ENCODE assay signal across 9 cellular contexts in the genomic region with DNA sequence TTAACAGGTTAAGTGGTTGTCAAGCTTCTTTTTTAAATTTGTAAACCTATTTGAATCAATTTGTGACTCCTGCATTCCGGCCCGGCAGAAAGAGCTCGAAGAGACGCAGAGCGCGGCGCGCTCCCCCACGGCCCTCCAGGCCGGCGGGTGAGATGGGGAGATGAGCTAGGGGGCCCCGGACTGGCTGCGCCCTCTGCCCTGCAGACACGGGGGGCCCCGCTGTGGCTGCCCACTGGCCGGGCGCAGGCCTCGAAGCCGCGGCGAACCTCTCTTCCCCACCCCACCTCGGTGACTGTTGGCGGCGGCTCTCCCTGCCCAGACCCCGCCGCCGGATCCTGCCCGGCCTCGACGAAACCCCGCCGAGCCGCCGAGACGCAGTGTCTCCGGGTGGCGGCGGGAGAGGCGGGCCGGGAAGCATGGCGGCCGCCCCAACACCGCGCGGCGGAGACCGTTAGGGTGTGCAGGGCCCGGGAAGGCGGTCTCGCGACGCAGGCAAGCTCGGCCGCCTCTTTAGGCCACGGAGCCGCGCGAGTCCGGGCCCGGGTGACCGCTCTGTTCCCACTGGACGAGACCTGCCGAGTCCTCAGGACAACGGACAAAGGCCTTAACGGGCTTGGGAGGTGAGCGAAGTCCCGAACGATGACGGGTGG. TPM values are rescaled to one million over a fixed set of nuclear protein-coding genes. Genes with fewer than 3 reads are reported as not detected.
DNase-seq lines count a peak whose midpoint lies in the region; ATAC-seq, FAIRE-seq and TF ChIP-seq lines count a peak whose summit lies in the region.
"Had no signal": no experiment of that assay in that cellular context is flagged by ENCODE, and none has a peak within 500 bp of the region (broad histone marks: within the 10 kb centered on the region; RNA-seq: fewer than 3 reads in every experiment).

No MANE protein-coding gene starts in this region.

- TF ChIP-seq POLR2A in GM12892 (IDR thresholded peaks at IDR 0.05; ENCODE audit: low read depth, low read length) = no peak

- peak overlapping the region in 8 of 10 donors; percentile 10 to 49 (median 45) for H3K4me3 ChIP-seq in heart right ventricle
- no peak overlapping the region for H3K4me3 ChIP-seq in neural progenitor cell

- peaks cover 0 to 21% (median 4%) of the 10 kb centered on the region in 9 donors for H3K36me3 ChIP-seq in heart right ventricle
- no peaks in the 10 kb centered on the region for H3K36me3 ChIP-seq in neural progenitor cell

- H2AFZ ChIP-seq in neural progenitor cell (replicated peaks) = no peak overlapping the region

- H3K27me3 ChIP-seq in heart right ventricle (peaks cover 0 to 6% (median 0%) of the 10 kb centered on the region in 7 donors), neural progenitor cell (no peaks in the 10 kb centered on the region)

- H3F3A ChIP-seq in neural progenitor cell (ENCODE audit: low read depth) = no peaks in the 10 kb centered on the region

- H3K36me3 Mint-ChIP-seq in activated naive CD8-positive, alpha-beta T cell treated with anti-CD3 and anti-CD28 coated beads for 36 hours = peaks cover 27% of the 10 kb centered on the region
- H3K36me3 Mint-ChIP-seq in neural progenitor cell = peaks cover 12% of the 10 kb centered on the region

- peak overlapping the region; percentile 55 for H3K4me3 Mint-ChIP-seq in activated naive CD8-positive, alpha-beta T cell treated with anti-CD3 and anti-CD28 coated beads for 36 hours
- no peak overlapping the region for H3K4me3 Mint-ChIP-seq in neural progenitor cell

- intact Hi-C loops in heart right ventricle (cut with DNase I) (loop anchor here in 1 of 10 donors (5.0 kb wide), 1 partner anchor 41 kb away; a partner anchor contains a TSS), sciatic nerve (cut with DNase I) (no loop called here)

- H3K9me3 ChIP-seq in heart right ventricle (no peaks in the 10 kb centered on the region), neural progenitor cell (ENCODE audit: low read depth) (no peaks in the 10 kb centered on the region)

- H3K27ac ChIP-seq in heart right ventricle (peak overlapping the region in 6 of 10 donors; percentile 19 to 86 (median 60)), neural progenitor cell (no peak overlapping the region)

- no peak for FAIRE-seq in GM12892 (lab: Jason Lieb, UNC)

- WGBS in heart right ventricle, 2 donors = 12 to 20% methylated on average over 67 to 69 of the region's 69 CpGs

- H3K4me1 ChIP-seq in heart right ventricle (peaks cover 0 to 22% (median 0%) of the 10 kb centered on the region in 9 donors), neural progenitor cell (no peaks in the 10 kb centered on the region)

- no peak overlapping the region for H3K9ac ChIP-seq in neural progenitor cell

- H3K79me2 ChIP-seq in neural progenitor cell (ENCODE audit: low read depth) = no peaks in the 10 kb centered on the region

- H3K4me2 ChIP-seq in neural progenitor cell = no peak overlapping the region

- peaks cover 3% of the 10 kb centered on the region for H3K9me3 Mint-ChIP-seq in activated naive CD8-positive, alpha-beta T cell treated with anti-CD3 and anti-CD28 coated beads for 36 hours
- H3K9me3 Mint-ChIP-seq in neural progenitor cell = no peaks in the 10 kb centered on the region

- ATAC-seq in HG02623 (IDR thresholded peaks at IDR 0.05; ENCODE audit: unreplicated experiment) = peak; percentile 43
- peak; percentile 30 to 84 (median 66) for ATAC-seq in heart right ventricle
- ATAC-seq in sciatic nerve = peak; percentile 82

- peak overlapping the region; percentile 64 for H3K27ac Mint-ChIP-seq in activated naive CD8-positive, alpha-beta T cell treated with anti-CD3 and anti-CD28 coated beads for 36 hours
- no peak overlapping the region for H3K27ac Mint-ChIP-seq in neural progenitor cell

- peaks cover 6% of the 10 kb centered on the region for H3K4me1 Mint-ChIP-seq in activated naive CD8-positive, alpha-beta T cell treated with anti-CD3 and anti-CD28 coated beads for 36 hours
- H3K4me1 Mint-ChIP-seq in neural progenitor cell = no peaks in the 10 kb centered on the region

- H3K27me3 Mint-ChIP-seq in activated naive CD8-positive, alpha-beta T cell treated with anti-CD3 and anti-CD28 coated beads for 36 hours = peaks cover 28% of the 10 kb centered on the region
- H3K27me3 Mint-ChIP-seq in neural progenitor cell (ENCODE audit: insufficient read depth, low read depth) = no peaks in the 10 kb centered on the region

- peak; percentile 34 for DNase-seq in activated naive CD8-positive, alpha-beta T cell treated with anti-CD3 and anti-CD28 coated beads for 36 hours
- DNase-seq in heart right ventricle = peak in 1 of 2 donors; percentile 31
- DNase-seq in sciatic nerve (ENCODE audit: low spot score) = no peak
- no peak for DNase-seq in GM12892 (ENCODE audit: insufficient read length)
- DNase-seq in activated CD8-positive, alpha-beta memory T cell treated with anti-CD3 and anti-CD28 coated beads, Interleukin-2, amount 50 U/mL, for 48 hours = no peak
- DNase-seq in neural progenitor cell (ENCODE audit: low spot score) = no peak
- DNase-seq in NCI-H345 (lab: John Stamatoyannopoulos, UW) = no peak
- DNase-seq: T1000 had no signal

- no peaks in the 10 kb centered on the region for H4K20me1 ChIP-seq in neural progenitor cell (ENCODE audit: low read depth)

- TF ChIP-seq CTCF in heart right ventricle (IDR thresholded peaks at IDR 0.05) = no peak
- TF ChIP-seq CTCF in neural progenitor cell (IDR thresholded peaks at IDR 0.05) = no peak

RNA-seq across cellular contexts. Expression of a gene that starts 24.1 kb away (rescaled TPM):
- total RNA-seq in activated naive CD8-positive, alpha-beta T cell treated with anti-CD3 and anti-CD28 coated beads for 36 hours = 10 to 100 TPM; 43.2 to 48.2 TPM
- total RNA-seq in heart right ventricle (10 to 100 TPM; 14.7 to 25.1 (median 19.7) TPM), sciatic nerve (26.6 TPM), neural progenitor cell (ENCODE audit: low replicate concordance) (60.1 and 67.7 TPM in 2 replicates)
- polyA plus RNA-seq in heart right ventricle = 10 to 100 TPM; 21.8 to 26.1 TPM
- polyA plus RNA-seq in GM12892 (2012; ENCODE audit: missing spikeins) = 54.3 TPM

RNA-seq across cellular contexts. Expression of a gene that starts 40.6 kb away (rescaled TPM):
- total RNA-seq in activated naive CD8-positive, alpha-beta T cell treated with anti-CD3 and anti-CD28 coated beads for 36 hours = 1 to 10 TPM; 1.8 to 1.9 TPM
- total RNA-seq in heart right ventricle (100 to 1,000 TPM; 157 to 612 (median 228) TPM), sciatic nerve (145 TPM), neural progenitor cell (ENCODE audit: low replicate concordance) (0.99 TPM in 1 of 2 replicates, not detected in the other)
- polyA plus RNA-seq in heart right ventricle = 100 to 1,000 TPM in 1 of 2 donors, 10 to 100 TPM in 1; 49.6 to 200 TPM
- 6.9 TPM for polyA plus RNA-seq in GM12892 (2012; ENCODE audit: missing spikeins)

Comparison
In these comparisons a context has a peak if more than half of its experiments do, and no peak if none do; other contexts are left out.
1. RNA of a gene that starts 40.6 kb away (total RNA-seq): 157 to 612 TPM in heart right ventricle and 145 TPM in sciatic nerve (single experiment); 1.8 to 1.9 TPM in activated naive CD8-positive, alpha-beta T cell treated with anti-CD3 and anti-CD28 coated beads for 36 hours and 0.99 TPM in neural progenitor cell; every median in the first group is over 10 times any median in the second.
2. Peak in every context shown above with its lines, with median percentiles within 50 percentile points of each other: ATAC-seq.